21 cellular contexts compared by ENCODE assay signal in genomic region chr10:107579970-107580369, GRCh38.
"Had no signal": no experiment of that assay in that cellular context is flagged by ENCODE, and none has a peak within 500 bp of the region (broad histone marks: within the 10 kb centered on the region; RNA-seq: fewer than 3 reads in every experiment).

No MANE protein-coding gene starts in this region.

- H3K27me3 ChIP-seq: left lung, ovary, spleen, tibial nerve, uterus had no signal

- H3K36me3 ChIP-seq: left lung, lower lobe of right lung, ovary, spleen, tibial nerve, uterus had no signal

- DNase-seq: hypothalamus; immature natural killer cell; kidney; left colon; lower lobe of right lung; mammary epithelial cell; mesenchymal stem cell; naive B cell; ovary; right cardiac atrium; small intestine; spleen; stimulated activated CD4-positive, alpha-beta T cell treated with anti-CD3 and anti-CD28 coated beads, Interleukin-4, amount 100 ng/mL, for 24 hours; stimulated activated naive CD4-positive, alpha-beta T cell; substantia nigra; uterus had no signal

- H3K4me3 ChIP-seq: left lung, lower lobe of right lung, ovary, spleen, tibial nerve, uterus had no signal

- H3K9me3 ChIP-seq: lower lobe of right lung, ovary, uterus had no signal

- H3K4me1 ChIP-seq: left lung, lower lobe of right lung, spleen, tibial nerve, uterus had no signal

- ATAC-seq: left colon; left lung; lower lobe of right lung; natural killer cell treated with Interleukin-12 subunit alpha and Interleukin-12 subunit beta and Interleukin-15 and Interleukin-18, amount 100 ng/mL, for 72 hours; right cardiac atrium; sciatic nerve; stimulated activated effector memory CD8-positive, alpha-beta T cell treated with anti-CD3 and anti-CD28 coated beads, Interleukin-12 subunit alpha, Interleukin-12 subunit beta, amount 100 ng/mL, for 72 hours had no signal

- H3K27ac ChIP-seq: left lung, lower lobe of right lung, ovary, spleen, tibial nerve, uterus had no signal
